10 cellular contexts compared by ENCODE assay signal in the genomic region with DNA sequence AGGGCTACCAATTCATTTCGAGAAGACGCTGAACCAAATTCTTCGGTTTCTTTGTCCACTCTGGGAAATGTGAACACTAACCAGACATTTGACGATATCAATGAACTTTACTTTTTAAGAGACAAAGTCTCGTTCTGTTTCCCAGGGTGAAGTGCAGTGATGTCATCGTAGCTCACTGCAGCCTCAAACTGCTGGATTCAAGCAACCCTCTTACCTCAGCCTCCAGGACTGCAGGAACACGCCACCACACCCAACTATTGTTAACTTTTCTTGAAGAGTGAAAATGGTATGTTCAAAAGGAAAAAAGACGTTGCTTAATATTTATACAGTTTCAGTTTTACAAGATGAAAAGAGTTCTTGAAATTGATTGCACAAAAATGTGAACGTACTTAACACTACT. TPM values are rescaled to one million over a fixed set of nuclear protein-coding genes. Genes with fewer than 3 reads are reported as not detected.
DNase-seq lines count a peak whose midpoint lies in the region; ATAC-seq, FAIRE-seq and TF ChIP-seq lines count a peak whose summit lies in the region.
"Had no signal": no experiment of that assay in that cellular context is flagged by ENCODE, and none has a peak within 500 bp of the region (broad histone marks: within the 10 kb centered on the region; RNA-seq: fewer than 3 reads in every experiment).

No MANE protein-coding gene starts in this region.

- peak overlapping the region; percentile 39 for H3K4me3 Mint-ChIP-seq in stimulated activated naive CD8-positive, alpha-beta T cell treated with anti-CD3 and anti-CD28 coated beads, Interleukin-15, Interleukin-2, amounts not matched to agents 100 ng/mL and 50 ng/mL, for 24 hours
- H3K4me3 Mint-ChIP-seq in activated naive CD4-positive, alpha-beta T cell treated with anti-CD3 and anti-CD28 coated beads, Interleukin-2, amount 10 ng/mL, durations not matched to agents 7 days and 5 days: no peak overlapping the region
- H3K4me3 Mint-ChIP-seq in naive thymus-derived CD4-positive, alpha-beta T cell: peak overlapping the region in 1 of 10 donors; percentile 57
- no peak overlapping the region for H3K4me3 Mint-ChIP-seq in stimulated activated naive B cell treated with anti-CD40 and anti-IgM and Interleukin-4, amounts not matched to agents 10 μg/mL and 1 μg/mL and 100 μg/mL, for 72 hours
- H3K4me3 Mint-ChIP-seq: neural progenitor cell had no signal

- intact Hi-C loops in naive thymus-derived CD4-positive, alpha-beta T cell (cut with micrococcal nuclease): loop anchor here in 1 of 2 donors (5.0 kb wide), 1 partner anchor 155 kb away; no protein-coding TSS in a partner anchor

- no peak for FAIRE-seq in urothelium cell line (lab: Jason Lieb, UNC)

- CTCF ChIA-PET in activated naive CD4-positive, alpha-beta T cell treated with anti-CD3 and anti-CD28 coated beads, Interleukin-2, amount 10 ng/mL, durations not matched to agents 7 days and 5 days (lab: Charles Lee): no interaction called here
- CTCF ChIA-PET in naive thymus-derived CD4-positive, alpha-beta T cell (lab: Charles Lee): no interaction called here

- DNase-seq in stimulated activated naive CD8-positive, alpha-beta T cell treated with anti-CD3 and anti-CD28 coated beads, Interleukin-15, Interleukin-2, amounts not matched to agents 100 U/mL and 50 U/mL, for 24 hours: no peak
- no peak for DNase-seq in activated naive CD4-positive, alpha-beta T cell treated with anti-CD3 and anti-CD28 coated beads, Interleukin-2, amount 10 ng/mL, durations not matched to agents 7 days and 5 days
- peak; percentile 69 for DNase-seq in right atrium auricular region (ENCODE audit: low spot score)
- peak; percentile 34 for DNase-seq in urothelium cell line (ENCODE audit: low spot score)
- no peak for DNase-seq in naive thymus-derived CD4-positive, alpha-beta T cell
- DNase-seq in stimulated activated naive B cell treated with anti-CD40 and anti-IgM and Interleukin-4, amounts not matched to agents 10 μg/mL and 1 μg/mL and 100 μg/mL, for 72 hours: no peak
- DNase-seq in medulla oblongata (ENCODE audit: extremely low spot score): no peak

- peak overlapping the region; percentile 40 for H3K27ac Mint-ChIP-seq in stimulated activated naive CD8-positive, alpha-beta T cell treated with anti-CD3 and anti-CD28 coated beads, Interleukin-15, Interleukin-2, amounts not matched to agents 100 ng/mL and 50 ng/mL, for 24 hours
- peak overlapping the region; percentile 83 for H3K27ac Mint-ChIP-seq in activated naive CD4-positive, alpha-beta T cell treated with anti-CD3 and anti-CD28 coated beads, Interleukin-2, amount 10 ng/mL, durations not matched to agents 7 days and 5 days
- peak overlapping the region in 1 of 9 donors; percentile 83 for H3K27ac Mint-ChIP-seq in naive thymus-derived CD4-positive, alpha-beta T cell
- no peak overlapping the region for H3K27ac Mint-ChIP-seq in stimulated activated naive B cell treated with anti-CD40 and anti-IgM and Interleukin-4, amounts not matched to agents 10 μg/mL and 1 μg/mL and 100 μg/mL, for 72 hours
- H3K27ac Mint-ChIP-seq: neural progenitor cell had no signal

- no peak overlapping the region for H3K27ac ChIP-seq in right atrium auricular region
- H3K27ac ChIP-seq in naive thymus-derived CD4-positive, alpha-beta T cell (ENCODE audit: low read depth, low read length): no peak overlapping the region
- H3K27ac ChIP-seq: BLaER1 treated with 17β-estradiol and CSF1 and Interleukin-3, amounts not matched to agents 10 nM and 100 nM; neural progenitor cell had no signal

- H3K36me3 ChIP-seq in right atrium auricular region: no peaks in the 10 kb centered on the region
- no peaks in the 10 kb centered on the region for H3K36me3 ChIP-seq in naive thymus-derived CD4-positive, alpha-beta T cell (ENCODE audit: control insufficient read depth in 2 of 3, insufficient read depth in 3 of 3, low read length in 3 of 3)
- H3K36me3 ChIP-seq: BLaER1 treated with 17β-estradiol and CSF1 and Interleukin-3, amounts not matched to agents 10 nM and 100 nM; neural progenitor cell had no signal

- no peak for TF ChIP-seq CTCF in right atrium auricular region (IDR thresholded peaks at IDR 0.05)

- H3K36me3 Mint-ChIP-seq in stimulated activated naive CD8-positive, alpha-beta T cell treated with anti-CD3 and anti-CD28 coated beads, Interleukin-15, Interleukin-2, amounts not matched to agents 100 ng/mL and 50 ng/mL, for 24 hours (ENCODE audit: low read depth): peaks cover 3% of the 10 kb centered on the region
- H3K36me3 Mint-ChIP-seq in activated naive CD4-positive, alpha-beta T cell treated with anti-CD3 and anti-CD28 coated beads, Interleukin-2, amount 10 ng/mL, durations not matched to agents 7 days and 5 days: peaks cover 16% of the 10 kb centered on the region
- peaks cover 0 to 31% (median 0%) of the 10 kb centered on the region in 5 donors for H3K36me3 Mint-ChIP-seq in naive thymus-derived CD4-positive, alpha-beta T cell
- no peaks in the 10 kb centered on the region for H3K36me3 Mint-ChIP-seq in stimulated activated naive B cell treated with anti-CD40 and anti-IgM and Interleukin-4, amounts not matched to agents 10 μg/mL and 1 μg/mL and 100 μg/mL, for 72 hours
- H3K36me3 Mint-ChIP-seq: neural progenitor cell had no signal

- no peaks in the 10 kb centered on the region for H3K9me3 ChIP-seq in right atrium auricular region
- no peaks in the 10 kb centered on the region for H3K9me3 ChIP-seq in naive thymus-derived CD4-positive, alpha-beta T cell (ENCODE audit: control insufficient read depth in 2 of 3, low read length in 3 of 3)
- H3K9me3 ChIP-seq: BLaER1 treated with 17β-estradiol and CSF1 and Interleukin-3, amounts not matched to agents 10 nM and 100 nM had no signal

- no peak for ATAC-seq in stimulated activated naive CD8-positive, alpha-beta T cell treated with anti-CD3 and anti-CD28 coated beads, Interleukin-15, Interleukin-2, amounts not matched to agents 100 U/mL and 50 U/mL, for 24 hours
- no peak for ATAC-seq in naive thymus-derived CD4-positive, alpha-beta T cell
- no peak for ATAC-seq in stimulated activated naive B cell treated with anti-CD40 and anti-IgM and Interleukin-4, amounts not matched to agents 10 μg/mL and 1 μg/mL and 100 μg/mL, for 72 hours (replicated peaks)

- POLR2A ChIA-PET in naive thymus-derived CD4-positive, alpha-beta T cell (lab: Charles Lee): no interaction called here

- H3K4me3 ChIP-seq in right atrium auricular region: no peak overlapping the region
- no peak overlapping the region for H3K4me3 ChIP-seq in naive thymus-derived CD4-positive, alpha-beta T cell (ENCODE audit: low read length)
- H3K4me3 ChIP-seq: BLaER1 treated with 17β-estradiol and CSF1 and Interleukin-3, amounts not matched to agents 10 nM and 100 nM; neural progenitor cell had no signal

- H3K9me3 Mint-ChIP-seq in stimulated activated naive CD8-positive, alpha-beta T cell treated with anti-CD3 and anti-CD28 coated beads, Interleukin-15, Interleukin-2, amounts not matched to agents 100 ng/mL and 50 ng/mL, for 24 hours: no peaks in the 10 kb centered on the region
- H3K9me3 Mint-ChIP-seq in activated naive CD4-positive, alpha-beta T cell treated with anti-CD3 and anti-CD28 coated beads, Interleukin-2, amount 10 ng/mL, durations not matched to agents 7 days and 5 days: no peaks in the 10 kb centered on the region
- H3K9me3 Mint-ChIP-seq in naive thymus-derived CD4-positive, alpha-beta T cell: peaks cover 0 to 2% (median 0%) of the 10 kb centered on the region in 11 donors
- H3K9me3 Mint-ChIP-seq in stimulated activated naive B cell treated with anti-CD40 and anti-IgM and Interleukin-4, amounts not matched to agents 10 μg/mL and 1 μg/mL and 100 μg/mL, for 72 hours: peaks cover 0 to 3% of the 10 kb centered on the region in 2 donors
- H3K9me3 Mint-ChIP-seq: neural progenitor cell had no signal

- H3K27me3 Mint-ChIP-seq in stimulated activated naive CD8-positive, alpha-beta T cell treated with anti-CD3 and anti-CD28 coated beads, Interleukin-15, Interleukin-2, amounts not matched to agents 100 ng/mL and 50 ng/mL, for 24 hours: peaks cover 23% of the 10 kb centered on the region
- H3K27me3 Mint-ChIP-seq in activated naive CD4-positive, alpha-beta T cell treated with anti-CD3 and anti-CD28 coated beads, Interleukin-2, amount 10 ng/mL, durations not matched to agents 7 days and 5 days: no peaks in the 10 kb centered on the region
- H3K27me3 Mint-ChIP-seq in naive thymus-derived CD4-positive, alpha-beta T cell: peaks cover 0 to 3% (median 0%) of the 10 kb centered on the region in 5 donors
- peaks cover 2 to 5% of the 10 kb centered on the region in 2 donors for H3K27me3 Mint-ChIP-seq in stimulated activated naive B cell treated with anti-CD40 and anti-IgM and Interleukin-4, amounts not matched to agents 10 μg/mL and 1 μg/mL and 100 μg/mL, for 72 hours

- peaks cover 0 to 18% of the 10 kb centered on the region in 2 donors for H3K4me1 ChIP-seq in right atrium auricular region
- no peaks in the 10 kb centered on the region for H3K4me1 ChIP-seq in naive thymus-derived CD4-positive, alpha-beta T cell (ENCODE audit: control insufficient read depth in 2 of 2, insufficient read depth in 2 of 2, low read length in 2 of 2)

- peaks cover 53% of the 10 kb centered on the region for H3K4me1 Mint-ChIP-seq in stimulated activated naive CD8-positive, alpha-beta T cell treated with anti-CD3 and anti-CD28 coated beads, Interleukin-15, Interleukin-2, amounts not matched to agents 100 ng/mL and 50 ng/mL, for 24 hours (ENCODE audit: low read depth)
- peaks cover 66% of the 10 kb centered on the region for H3K4me1 Mint-ChIP-seq in activated naive CD4-positive, alpha-beta T cell treated with anti-CD3 and anti-CD28 coated beads, Interleukin-2, amount 10 ng/mL, durations not matched to agents 7 days and 5 days
- peaks cover 0 to 68% (median 5%) of the 10 kb centered on the region in 7 donors for H3K4me1 Mint-ChIP-seq in naive thymus-derived CD4-positive, alpha-beta T cell
- no peaks in the 10 kb centered on the region for H3K4me1 Mint-ChIP-seq in stimulated activated naive B cell treated with anti-CD40 and anti-IgM and Interleukin-4, amounts not matched to agents 10 μg/mL and 1 μg/mL and 100 μg/mL, for 72 hours

- H3K27me3 ChIP-seq in right atrium auricular region: no peaks in the 10 kb centered on the region
- no peaks in the 10 kb centered on the region for H3K27me3 ChIP-seq in naive thymus-derived CD4-positive, alpha-beta T cell (ENCODE audit: control insufficient read depth in 2 of 2, insufficient read depth in 2 of 2, low read length in 2 of 2)
- H3K27me3 ChIP-seq: BLaER1 treated with 17β-estradiol and CSF1 and Interleukin-3, amounts not matched to agents 10 nM and 100 nM; neural progenitor cell had no signal

RNA-seq across cellular contexts. Expression of a gene that starts 30.6 kb away (rescaled TPM):
- total RNA-seq in right atrium auricular region: 1 to 10 TPM; 3.7 to 5.9 TPM
- 10 to 100 TPM in 1 of 5 experiments, 1 to 10 TPM in 4; 1.7 to 21.5 (median 3.3) TPM for total RNA-seq in naive thymus-derived CD4-positive, alpha-beta T cell
- polyA plus RNA-seq in naive thymus-derived CD4-positive, alpha-beta T cell: 1 to 10 TPM; 3.2 to 6.5 TPM

Comparison
In these comparisons a context has a peak if more than half of its experiments do, and no peak if none do; other contexts are left out.
1. DNase-seq: peak in right atrium auricular region (single experiment) and urothelium cell line (single experiment); none in stimulated activated naive CD8-positive, alpha-beta T cell treated with anti-CD3 and anti-CD28 coated beads, Interleukin-15, Interleukin-2, amounts not matched to agents 100 U/mL and 50 U/mL, for 24 hours (single experiment), activated naive CD4-positive, alpha-beta T cell treated with anti-CD3 and anti-CD28 coated beads, Interleukin-2, amount 10 ng/mL, durations not matched to agents 7 days and 5 days (single experiment), naive thymus-derived CD4-positive, alpha-beta T cell (0 of 9), stimulated activated naive B cell treated with anti-CD40 and anti-IgM and Interleukin-4, amounts not matched to agents 10 μg/mL and 1 μg/mL and 100 μg/mL, for 72 hours (single experiment) and medulla oblongata (single experiment).